ENCODE assay signal across 25 cellular contexts in the genomic region with DNA sequence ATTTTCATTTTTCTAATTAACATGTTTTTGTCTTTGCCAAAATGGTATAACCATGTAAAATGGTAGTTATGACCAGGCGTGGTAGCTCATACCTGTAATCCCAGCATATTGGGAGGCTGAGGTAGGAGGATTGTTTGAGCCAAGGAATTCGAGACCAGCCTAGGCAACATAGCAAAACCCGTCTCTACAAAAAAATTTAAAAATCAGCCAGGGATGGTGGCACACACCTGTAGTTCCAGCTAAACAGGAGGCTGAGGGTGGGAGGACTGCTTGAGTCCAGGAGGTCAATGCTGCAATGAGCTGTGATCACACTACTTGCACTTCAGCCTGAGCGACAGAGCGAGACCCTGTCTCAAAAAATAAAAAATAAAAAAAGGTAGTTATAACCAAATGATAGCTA. TPM values are rescaled to one million over a fixed set of nuclear protein-coding genes. Genes with fewer than 3 reads are reported as not detected.
A peak's percentile ranks its signal among the peaks of the same experiment; 100 is the strongest.
DNase-seq lines count a peak whose midpoint lies in the region; ATAC-seq, FAIRE-seq and TF ChIP-seq lines count a peak whose summit lies in the region.
"Had no signal": no experiment of that assay in that cellular context is flagged by ENCODE, and none has a peak within 500 bp of the region (broad histone marks: within the 10 kb centered on the region; RNA-seq: fewer than 3 reads in every experiment).

No MANE protein-coding gene starts in this region.

- 97% methylated on average over 5 of the region's 5 CpGs for WGBS in HepG2 (ENCODE audit: low lambda C conversion rate)
- 93% methylated on average over 5 of the region's 5 CpGs for WGBS in right lobe of liver (ENCODE audit: insufficient coverage, low coverage, low lambda C conversion rate, missing lambda C conversion rate)
- 95 to 96% methylated on average over 5 of the region's 5 CpGs for WGBS in body of pancreas, 2 donors

- BruUV-seq in HepG2 (replicated peaks; lab: Mats Ljungman, UMichigan) = no TSS peak

- H3K4me1 Mint-ChIP-seq in activated CD4-positive, alpha-beta memory T cell treated with anti-CD3 and anti-CD28 coated beads for 36 hours (ENCODE audit: low read depth) = peaks cover 67% of the 10 kb centered on the region
- peaks cover 46% of the 10 kb centered on the region for H3K4me1 Mint-ChIP-seq in activated CD4-positive, alpha-beta memory T cell treated with anti-CD3 and anti-CD28 coated beads, Interleukin-2, amount 10 ng/mL, durations not matched to agents 7 days and 5 days

- H3K27me3 ChIP-seq in HepG2 (ENCODE audit: control insufficient read depth in 1 of 2, insufficient read depth in 2 of 2, low read length in 2 of 2) = no peaks in the 10 kb centered on the region
- H3K27me3 ChIP-seq in right lobe of liver = no peaks in the 10 kb centered on the region
- H3K27me3 ChIP-seq in neural cell (ENCODE audit: insufficient read depth, low read depth, low read length) = no peaks in the 10 kb centered on the region
- no peaks in the 10 kb centered on the region for H3K27me3 ChIP-seq in body of pancreas

- no peak for TF ChIP-seq POLR2A in HepG2 (IDR thresholded peaks at IDR 0.05; ENCODE audit: insufficient read depth in 1 of 2, low read depth in 2 of 2, low read length in 2 of 2)
- no peak for TF ChIP-seq POLR2A in right lobe of liver (IDR thresholded peaks at IDR 0.05)
- TF ChIP-seq POLR2A in body of pancreas (IDR thresholded peaks at IDR 0.05) = no peak

- no peak overlapping the region for H2AFZ ChIP-seq in HepG2 (ENCODE audit: low read length)
- no peak overlapping the region for H2AFZ ChIP-seq in neural cell (ENCODE audit: low read depth, low read length)

- intact Hi-C loops in activated CD4-positive, alpha-beta memory T cell treated with anti-CD3 and anti-CD28 coated beads for 36 hours (cut with micrococcal nuclease) = no loop called here
- intact Hi-C loops in HepG2 (cut with micrococcal nuclease; ENCODE audit: unreplicated experiment) = no loop called here
- intact Hi-C loops in right lobe of liver (cut with DNase I) = no loop called here
- intact Hi-C loops in body of pancreas (cut with DNase I) = no loop called here

- no peaks in the 10 kb centered on the region for H3K27me3 Mint-ChIP-seq in activated CD4-positive, alpha-beta memory T cell treated with anti-CD3 and anti-CD28 coated beads for 36 hours
- H3K27me3 Mint-ChIP-seq in activated CD4-positive, alpha-beta memory T cell treated with anti-CD3 and anti-CD28 coated beads, Interleukin-2, amount 10 ng/mL, durations not matched to agents 7 days and 5 days = no peaks in the 10 kb centered on the region

- ATAC-seq in HepG2 (no peak), right lobe of liver (no peak), GM21786 (IDR thresholded peaks at IDR 0.05; ENCODE audit: unreplicated experiment) (no peak), body of pancreas (no peak)

- CTCF ChIA-PET in activated CD4-positive, alpha-beta memory T cell treated with anti-CD3 and anti-CD28 coated beads for 36 hours (lab: Charles Lee) = interaction anchor here (1.4 to 12.6 kb wide), 3 partner anchors 39 to 47 kb away, joined by 3 to 176 read pairs (median 4); no protein-coding TSS in a partner anchor
- CTCF ChIA-PET in activated CD4-positive, alpha-beta memory T cell treated with anti-CD3 and anti-CD28 coated beads, Interleukin-2, amount 10 ng/mL, durations not matched to agents 7 days and 5 days (lab: Charles Lee) = interaction anchor here (1.0 to 6.3 kb wide), 6 partner anchors 8 to 60 kb away, joined by 3 to 56 read pairs (median 4); no protein-coding TSS in a partner anchor
- CTCF ChIA-PET in HepG2 (lab: Yijun Ruan, JAX; ENCODE audit: low intra/inter-chr PET ratio, low total read pairs) = no interaction called here

- H3K36me3 ChIP-seq in HepG2 (replicated peaks in 1 of 2; ENCODE audit: control insufficient read depth in 1 of 2, insufficient read depth in 2 of 2, low read length in 2 of 2) (no peaks in the 10 kb centered on the region), right lobe of liver (no peaks in the 10 kb centered on the region), neural cell (ENCODE audit: insufficient read depth, low read length) (no peaks in the 10 kb centered on the region), body of pancreas (replicated peaks in 1 of 2; ENCODE audit: insufficient read depth in 1 of 2, low read depth in 2 of 2) (no peaks in the 10 kb centered on the region)

- TF ChIP-seq EP300 in HepG2 (IDR thresholded peaks at IDR 0.05; ENCODE audit: low read depth in 2 of 2, low read length in 2 of 2) (no peak), HepG2 (CRISPR knock-in tag; IDR thresholded peaks at IDR 0.05; ENCODE audit: borderline replicate concordance) (no peak), neural cell (conservative IDR thresholded peaks at IDR 0.05; ENCODE audit: poor library complexity, severe bottlenecking) (no peak)

- POLR2A ChIA-PET in activated CD4-positive, alpha-beta memory T cell treated with anti-CD3 and anti-CD28 coated beads for 36 hours (lab: Charles Lee) = interaction anchor here (0.9 to 1.2 kb wide), 2 partner anchors 14 to 18 kb away, joined by 3 to 4 read pairs; no protein-coding TSS in a partner anchor
- POLR2A ChIA-PET in activated CD4-positive, alpha-beta memory T cell treated with anti-CD3 and anti-CD28 coated beads, Interleukin-2, amount 10 ng/mL, durations not matched to agents 7 days and 5 days (lab: Charles Lee) = interaction anchor here (0.6 to 5.8 kb wide), 3 partner anchors 20 to 47 kb away, joined by 3 to 43 read pairs (median 3); no protein-coding TSS in a partner anchor
- POLR2A ChIA-PET in HepG2 (lab: Yijun Ruan, JAX) = no interaction called here

- no peak for DNase-seq in activated CD4-positive, alpha-beta memory T cell treated with anti-CD3 and anti-CD28 coated beads for 36 hours
- no peak for DNase-seq in activated CD4-positive, alpha-beta memory T cell treated with anti-CD3 and anti-CD28 coated beads, Interleukin-2, amount 10 ng/mL, durations not matched to agents 7 days and 5 days
- no peak for DNase-seq in HepG2 (ENCODE audit: low spot score)
- no peak for DNase-seq in right lobe of liver
- no peak for DNase-seq in body of pancreas
- no peak for DNase-seq in cerebellar nuclear complex (lab: John Stamatoyannopoulos, UW)
- DNase-seq: 8988T; C1 segment of cervical spinal cord; IMR-90; NCI-H1105 treated with DMSO at 0.1 percent for 48 hours; NCI-H2029 treated with DMSO at 0.1 percent for 48 hours; NCI-H345; NCI-H524; NCI-H774; NK-92 treated with Interleukin-12 subunit alpha and Interleukin-12 subunit beta, amount 100 ng/mL, for 24 hours; SIG-M5 had no signal

- in situ Hi-C loops in HepG2 (cut with HindIII; ENCODE audit: extremely low pct_ligation_motif_present, low pct_unique_long_range_greater_than_20kb) = no loop called here

- H3K36me3 Mint-ChIP-seq in activated CD4-positive, alpha-beta memory T cell treated with anti-CD3 and anti-CD28 coated beads for 36 hours = peaks cover 12% of the 10 kb centered on the region
- H3K36me3 Mint-ChIP-seq in activated CD4-positive, alpha-beta memory T cell treated with anti-CD3 and anti-CD28 coated beads, Interleukin-2, amount 10 ng/mL, durations not matched to agents 7 days and 5 days (ENCODE audit: low read depth) = peaks cover 24% of the 10 kb centered on the region

- H3K9me2 ChIP-seq in neural cell (ENCODE audit: insufficient read depth, low read length) = no peaks in the 10 kb centered on the region

- TF ChIP-seq CTCF in HepG2 (CRISPR knock-in tag; IDR thresholded peaks at IDR 0.05) = no peak
- no peak for TF ChIP-seq CTCF in right lobe of liver (IDR thresholded peaks at IDR 0.05)
- TF ChIP-seq CTCF in neural cell (IDR thresholded peaks at IDR 0.05; ENCODE audit: poor library complexity, severe bottlenecking) = no peak
- TF ChIP-seq CTCF in body of pancreas (IDR thresholded peaks at IDR 0.05) = no peak

- FAIRE-seq in HepG2 (lab: Jason Lieb, UNC) = peak; percentile 49
- FAIRE-seq: G401.6, GM12892, GM18507, H1, HTR-8/SVneo had no signal

- H3K4me2 ChIP-seq in HepG2 (ENCODE audit: low read depth, low read length) (no peak overlapping the region), neural cell (ENCODE audit: low read length) (no peak overlapping the region)
- H3K4me2 ChIP-seq: KMS-11 had no signal

- peaks cover 9% of the 10 kb centered on the region for H3K9me3 Mint-ChIP-seq in activated CD4-positive, alpha-beta memory T cell treated with anti-CD3 and anti-CD28 coated beads for 36 hours
- peaks cover 9% of the 10 kb centered on the region for H3K9me3 Mint-ChIP-seq in activated CD4-positive, alpha-beta memory T cell treated with anti-CD3 and anti-CD28 coated beads, Interleukin-2, amount 10 ng/mL, durations not matched to agents 7 days and 5 days

- no peaks in the 10 kb centered on the region for H3K9me3 ChIP-seq in HepG2 (ENCODE audit: low read length)
- H3K9me3 ChIP-seq in right lobe of liver = no peaks in the 10 kb centered on the region
- no peaks in the 10 kb centered on the region for H3K9me3 ChIP-seq in neural cell (ENCODE audit: low read length)
- H3K9me3 ChIP-seq in body of pancreas = no peaks in the 10 kb centered on the region

- H3K4me3 ChIP-seq in HepG2 (replicated peaks in 1 of 3; ENCODE audit: insufficient read depth in 1 of 3, low read depth in 2 of 3, low read length in 3 of 3) (no peak overlapping the region), right lobe of liver (no peak overlapping the region), neural cell (ENCODE audit: low read length) (peak overlapping the region; percentile 18), body of pancreas (no peak overlapping the region)

- H3F3A ChIP-seq in neural cell (ENCODE audit: insufficient read depth, low read length, poor library complexity, severe bottlenecking) = no peaks in the 10 kb centered on the region

- H3K27ac ChIP-seq in HepG2 (ENCODE audit: extremely low read length, insufficient read depth, low read length) (no peak overlapping the region), right lobe of liver (no peak overlapping the region), neural cell (ENCODE audit: low read length) (no peak overlapping the region), body of pancreas (no peak overlapping the region)
- H3K27ac ChIP-seq: KMS-11, RWPE1 had no signal

- H4K20me1 ChIP-seq in HepG2 (ENCODE audit: insufficient read depth, low read length) (peaks cover 5% of the 10 kb centered on the region; the same call in 1 of the 2 replicates), neural cell (ENCODE audit: insufficient read depth) (no peaks in the 10 kb centered on the region)

- TF ChIP-seq RAD21 in HepG2 (CRISPR knock-in tag; IDR thresholded peaks at IDR 0.05) (no peak), neural cell (conservative IDR thresholded peaks at IDR 0.05) (no peak)

- H3K9ac ChIP-seq in HepG2 (ENCODE audit: insufficient read depth, low read depth, low read length) = no peak overlapping the region
- H3K9ac ChIP-seq in neural cell (ENCODE audit: low read length) = no peak overlapping the region
- H3K9ac ChIP-seq: KMS-11 had no signal

- no peak overlapping the region for H3K4me3 Mint-ChIP-seq in activated CD4-positive, alpha-beta memory T cell treated with anti-CD3 and anti-CD28 coated beads for 36 hours
- H3K4me3 Mint-ChIP-seq in activated CD4-positive, alpha-beta memory T cell treated with anti-CD3 and anti-CD28 coated beads, Interleukin-2, amount 10 ng/mL, durations not matched to agents 7 days and 5 days = no peak overlapping the region

- H3K79me2 ChIP-seq in HepG2 (ENCODE audit: insufficient read depth, low read length) (peaks cover 92% of the 10 kb centered on the region), neural cell (replicated peaks; ENCODE audit: insufficient read depth, low read length) (peaks cover 11% of the 10 kb centered on the region)

- H3K4me1 ChIP-seq in HepG2 (ENCODE audit: insufficient read depth, low read length) = peaks cover 49% of the 10 kb centered on the region
- peaks cover 0 to 48% (median 15%) of the 10 kb centered on the region in 4 donors for H3K4me1 ChIP-seq in right lobe of liver
- peaks cover 31% of the 10 kb centered on the region for H3K4me1 ChIP-seq in body of pancreas

- H3K27ac Mint-ChIP-seq in activated CD4-positive, alpha-beta memory T cell treated with anti-CD3 and anti-CD28 coated beads for 36 hours = peak overlapping the region; percentile 13
- no peak overlapping the region for H3K27ac Mint-ChIP-seq in activated CD4-positive, alpha-beta memory T cell treated with anti-CD3 and anti-CD28 coated beads, Interleukin-2, amount 10 ng/mL, durations not matched to agents 7 days and 5 days

RNA-seq across cellular contexts. Expression of gene PPTC7, which starts 23.1 kb away (rescaled TPM):
- total RNA-seq in activated CD4-positive, alpha-beta memory T cell treated with anti-CD3 and anti-CD28 coated beads for 36 hours = 10 to 100 TPM; 36.9 to 37.0 TPM
- total RNA-seq in activated CD4-positive, alpha-beta memory T cell treated with anti-CD3 and anti-CD28 coated beads, Interleukin-2, amount 10 ng/mL, durations not matched to agents 7 days and 5 days = 10 to 100 TPM; 31.5 to 31.8 TPM
- total RNA-seq in HepG2 (2016; rRNA removed; fragmentation: Illumina TruSeq; extraction: Trizol) = 4.8 and 8.5 TPM in 2 replicates
- total RNA-seq in HepG2 (2016; cell fraction: cytosol; rRNA removed; fragmentation: Illumina TruSeq; extraction: Trizol; ENCODE audit: low read depth) = 1.6 and 1.9 TPM in 2 replicates
- 4.2 and 8.0 TPM in 2 replicates for total RNA-seq in HepG2 (2016; cell fraction: insoluble cytoplasmic fraction; rRNA removed; fragmentation: Illumina TruSeq; extraction: Trizol)
- total RNA-seq in HepG2 (2016; cell fraction: membrane; rRNA removed; fragmentation: Illumina TruSeq; extraction: Trizol) = 6.4 and 7.5 TPM in 2 replicates
- total RNA-seq in HepG2 (2016; cell fraction: nucleus; rRNA removed; fragmentation: Illumina TruSeq; extraction: Trizol) = 12.1 and 12.8 TPM in 2 replicates
- polyA plus RNA-seq in HepG2 (2011; rRNA removed) = 10.6 and 12.3 TPM in 2 replicates
- polyA plus RNA-seq in HepG2 (2011; cell fraction: cytosol; rRNA removed) = 5.4 and 8.1 TPM in 2 replicates
- 6.7 and 6.8 TPM in 2 replicates for polyA plus RNA-seq in HepG2 (2011; cell fraction: nucleus; rRNA removed)
- 10.9 and 11.6 TPM in 2 replicates for polyA plus RNA-seq in HepG2 (2012)
- 0.76 and 0.94 TPM in 2 replicates for polyA plus RNA-seq in HepG2 (2016; cell fraction: cytosol; fragmentation: Illumina TruSeq; extraction: Trizol; ENCODE audit: low read depth)
- 18.5 and 19.8 TPM in 2 replicates for polyA plus RNA-seq in HepG2 (2016; cell fraction: insoluble cytoplasmic fraction; fragmentation: Illumina TruSeq; extraction: Trizol; ENCODE audit: low read depth)
- 5.2 and 6.2 TPM in 2 replicates for polyA plus RNA-seq in HepG2 (2016; cell fraction: membrane; fragmentation: Illumina TruSeq; extraction: Trizol; ENCODE audit: low read depth)
- polyA plus RNA-seq in HepG2 (2016; cell fraction: nucleus; fragmentation: Illumina TruSeq; extraction: Trizol; ENCODE audit: insufficient read depth, low read depth) = 20.2 and 21.2 TPM in 2 replicates
- 44.4 and 46.8 TPM in 2 replicates for polyA minus RNA-seq in HepG2 (2011; rRNA and poly(A)+ RNA removed; ENCODE audit: low replicate concordance)
- polyA minus RNA-seq in HepG2 (2011; cell fraction: cytosol; rRNA and poly(A)+ RNA removed) = 10.9 and 11.6 TPM in 2 replicates
- 23.0 and 23.1 TPM in 2 replicates for polyA minus RNA-seq in HepG2 (2011; cell fraction: nucleus; rRNA and poly(A)+ RNA removed)
- 10 to 100 TPM in 5 of 6 experiments, 1 to 10 TPM in 1; 6.3 to 15.0 (median 11.5) TPM for total RNA-seq in right lobe of liver
- 7.1 and 7.2 TPM in 2 replicates for polyA plus RNA-seq in neural cell
- 17.3 and 20.0 TPM in 2 replicates for polyA minus RNA-seq in neural cell
- 10 to 100 TPM; 10.1 to 10.5 TPM for total RNA-seq in body of pancreas

RNA-seq across cellular contexts. Expression of gene TCTN1, which starts 53.9 kb away (rescaled TPM):
- 1 to 10 TPM; 6.4 to 7.6 TPM for total RNA-seq in activated CD4-positive, alpha-beta memory T cell treated with anti-CD3 and anti-CD28 coated beads for 36 hours
- 1 to 10 TPM; 2.6 to 3.4 TPM for total RNA-seq in activated CD4-positive, alpha-beta memory T cell treated with anti-CD3 and anti-CD28 coated beads, Interleukin-2, amount 10 ng/mL, durations not matched to agents 7 days and 5 days
- 8.9 and 16.0 TPM in 2 replicates for total RNA-seq in HepG2 (2016; rRNA removed; fragmentation: Illumina TruSeq; extraction: Trizol)
- total RNA-seq in HepG2 (2016; cell fraction: cytosol; rRNA removed; fragmentation: Illumina TruSeq; extraction: Trizol; ENCODE audit: low read depth) = 9.2 and 12.3 TPM in 2 replicates
- 6.9 and 17.5 TPM in 2 replicates for total RNA-seq in HepG2 (2016; cell fraction: insoluble cytoplasmic fraction; rRNA removed; fragmentation: Illumina TruSeq; extraction: Trizol)
- total RNA-seq in HepG2 (2016; cell fraction: membrane; rRNA removed; fragmentation: Illumina TruSeq; extraction: Trizol) = 15.4 and 17.4 TPM in 2 replicates
- total RNA-seq in HepG2 (2016; cell fraction: nucleus; rRNA removed; fragmentation: Illumina TruSeq; extraction: Trizol) = 22.8 and 24.9 TPM in 2 replicates
- polyA plus RNA-seq in HepG2 (2011; rRNA removed) = 13.3 and 13.6 TPM in 2 replicates
- 6.7 and 7.7 TPM in 2 replicates for polyA plus RNA-seq in HepG2 (2011; cell fraction: cytosol; rRNA removed)
- polyA plus RNA-seq in HepG2 (2011; cell fraction: nucleus; rRNA removed) = 23.4 and 26.4 TPM in 2 replicates
- 9.0 and 11.5 TPM in 2 replicates for polyA plus RNA-seq in HepG2 (2012)
- 9.0 and 13.4 TPM in 2 replicates for polyA plus RNA-seq in HepG2 (2016; cell fraction: cytosol; fragmentation: Illumina TruSeq; extraction: Trizol; ENCODE audit: low read depth)
- polyA plus RNA-seq in HepG2 (2016; cell fraction: insoluble cytoplasmic fraction; fragmentation: Illumina TruSeq; extraction: Trizol; ENCODE audit: low read depth) = 7.3 and 7.9 TPM in 2 replicates
- 14.0 and 14.1 TPM in 2 replicates for polyA plus RNA-seq in HepG2 (2016; cell fraction: membrane; fragmentation: Illumina TruSeq; extraction: Trizol; ENCODE audit: low read depth)
- 38.7 and 42.7 TPM in 2 replicates for polyA plus RNA-seq in HepG2 (2016; cell fraction: nucleus; fragmentation: Illumina TruSeq; extraction: Trizol; ENCODE audit: insufficient read depth, low read depth)
- polyA minus RNA-seq in HepG2 (2011; rRNA and poly(A)+ RNA removed; ENCODE audit: low replicate concordance) = 15.1 and 25.2 TPM in 2 replicates
- 3.6 and 5.3 TPM in 2 replicates for polyA minus RNA-seq in HepG2 (2011; cell fraction: cytosol; rRNA and poly(A)+ RNA removed)
- 13.9 and 19.4 TPM in 2 replicates for polyA minus RNA-seq in HepG2 (2011; cell fraction: nucleus; rRNA and poly(A)+ RNA removed)
- 10 to 100 TPM in 4 of 6 experiments, 1 to 10 TPM in 2; 9.6 to 17.0 (median 10.8) TPM for total RNA-seq in right lobe of liver
- polyA plus RNA-seq in neural cell = 58.3 and 63.2 TPM in 2 replicates
- 36.3 and 48.5 TPM in 2 replicates for polyA minus RNA-seq in neural cell
- 10 to 100 TPM; 54.7 to 95.6 TPM for total RNA-seq in body of pancreas

RNA-seq across cellular contexts. Expression of gene RAD9B, which starts 57.9 kb away (rescaled TPM):
- 1 to 10 TPM; 1.1 to 2.7 TPM for total RNA-seq in activated CD4-positive, alpha-beta memory T cell treated with anti-CD3 and anti-CD28 coated beads for 36 hours
- total RNA-seq in activated CD4-positive, alpha-beta memory T cell treated with anti-CD3 and anti-CD28 coated beads, Interleukin-2, amount 10 ng/mL, durations not matched to agents 7 days and 5 days = 1 to 10 TPM; 1.1 to 2.0 TPM
- total RNA-seq in HepG2 (2016; rRNA removed; fragmentation: Illumina TruSeq; extraction: Trizol) = 0.38 TPM in 2 replicates
- 0.44 TPM in 1 of 2 replicates, not detected in the other for total RNA-seq in HepG2 (2016; cell fraction: cytosol; rRNA removed; fragmentation: Illumina TruSeq; extraction: Trizol; ENCODE audit: low read depth)
- total RNA-seq in HepG2 (2016; cell fraction: insoluble cytoplasmic fraction; rRNA removed; fragmentation: Illumina TruSeq; extraction: Trizol) = 0.27 and 0.28 TPM in 2 replicates
- total RNA-seq in HepG2 (2016; cell fraction: membrane; rRNA removed; fragmentation: Illumina TruSeq; extraction: Trizol) = 0.19 TPM in 1 of 2 replicates, not detected in the other
- not detected in 2 replicates for total RNA-seq in HepG2 (2016; cell fraction: nucleus; rRNA removed; fragmentation: Illumina TruSeq; extraction: Trizol)
- 0.05 and 0.10 TPM in 2 replicates for polyA plus RNA-seq in HepG2 (2011; rRNA removed)
- polyA plus RNA-seq in HepG2 (2011; cell fraction: cytosol; rRNA removed) = 0.03 and 0.04 TPM in 2 replicates
- 0.09 TPM in 1 of 2 replicates, not detected in the other for polyA plus RNA-seq in HepG2 (2011; cell fraction: nucleus; rRNA removed)
- polyA plus RNA-seq in HepG2 (2012) = 0.12 and 0.27 TPM in 2 replicates
- polyA plus RNA-seq in HepG2 (2016; cell fraction: cytosol; fragmentation: Illumina TruSeq; extraction: Trizol; ENCODE audit: low read depth) = 0.06 TPM in 1 of 2 replicates, not detected in the other
- 0.16 and 0.24 TPM in 2 replicates for polyA plus RNA-seq in HepG2 (2016; cell fraction: insoluble cytoplasmic fraction; fragmentation: Illumina TruSeq; extraction: Trizol; ENCODE audit: low read depth)
- 0.07 and 0.17 TPM in 2 replicates for polyA plus RNA-seq in HepG2 (2016; cell fraction: membrane; fragmentation: Illumina TruSeq; extraction: Trizol; ENCODE audit: low read depth)
- polyA plus RNA-seq in HepG2 (2016; cell fraction: nucleus; fragmentation: Illumina TruSeq; extraction: Trizol; ENCODE audit: insufficient read depth, low read depth) = 0.25 TPM in 1 of 2 replicates, not detected in the other
- polyA minus RNA-seq in HepG2 (2011; rRNA and poly(A)+ RNA removed; ENCODE audit: low replicate concordance) = 0.37 TPM in 1 of 2 replicates, not detected in the other
- polyA minus RNA-seq in HepG2 (2011; cell fraction: cytosol; rRNA and poly(A)+ RNA removed) = not detected in 2 replicates
- polyA minus RNA-seq in HepG2 (2011; cell fraction: nucleus; rRNA and poly(A)+ RNA removed) = 0.12 and 0.26 TPM in 2 replicates
- under 1 TPM in 5 of 6 experiments, not detected in 1; 0.37 to 0.58 (median 0.51) TPM for total RNA-seq in right lobe of liver
- 0.68 and 0.90 TPM in 2 replicates for polyA plus RNA-seq in neural cell
- 0.23 and 0.24 TPM in 2 replicates for polyA minus RNA-seq in neural cell
- 1 to 10 TPM in 1 of 2 donors, not detected in 1; 2.3 TPM for total RNA-seq in body of pancreas
- total RNA-seq: H1 had no signal

RNA-seq across cellular contexts. Expression of gene VPS29, which starts 58.1 kb away (rescaled TPM):
- 100 to 1,000 TPM; 100 to 106 TPM for total RNA-seq in activated CD4-positive, alpha-beta memory T cell treated with anti-CD3 and anti-CD28 coated beads for 36 hours
- 100 to 1,000 TPM; 129 to 137 TPM for total RNA-seq in activated CD4-positive, alpha-beta memory T cell treated with anti-CD3 and anti-CD28 coated beads, Interleukin-2, amount 10 ng/mL, durations not matched to agents 7 days and 5 days
- total RNA-seq in HepG2 (2016; rRNA removed; fragmentation: Illumina TruSeq; extraction: Trizol) (107 and 161 TPM in 2 replicates), right lobe of liver (10 to 100 TPM; 37.9 to 61.2 (median 51.1) TPM), body of pancreas (10 to 100 TPM; 39.2 to 62.0 TPM)
- 34.7 and 38.8 TPM in 2 replicates for total RNA-seq in HepG2 (2016; cell fraction: cytosol; rRNA removed; fragmentation: Illumina TruSeq; extraction: Trizol; ENCODE audit: low read depth)
- total RNA-seq in HepG2 (2016; cell fraction: insoluble cytoplasmic fraction; rRNA removed; fragmentation: Illumina TruSeq; extraction: Trizol) = 112 and 168 TPM in 2 replicates
- 44.9 and 45.0 TPM in 2 replicates for total RNA-seq in HepG2 (2016; cell fraction: membrane; rRNA removed; fragmentation: Illumina TruSeq; extraction: Trizol)
- 50.0 and 57.0 TPM in 2 replicates for total RNA-seq in HepG2 (2016; cell fraction: nucleus; rRNA removed; fragmentation: Illumina TruSeq; extraction: Trizol)
- polyA plus RNA-seq in HepG2 (2011; rRNA removed) (100 and 114 TPM in 2 replicates), neural cell (186 and 222 TPM in 2 replicates)
- 58.3 and 73.6 TPM in 2 replicates for polyA plus RNA-seq in HepG2 (2011; cell fraction: cytosol; rRNA removed)
- 45.3 and 65.3 TPM in 2 replicates for polyA plus RNA-seq in HepG2 (2011; cell fraction: nucleus; rRNA removed)
- 84.2 and 88.0 TPM in 2 replicates for polyA plus RNA-seq in HepG2 (2012)
- 49.4 and 58.6 TPM in 2 replicates for polyA plus RNA-seq in HepG2 (2016; cell fraction: cytosol; fragmentation: Illumina TruSeq; extraction: Trizol; ENCODE audit: low read depth)
- 175 and 205 TPM in 2 replicates for polyA plus RNA-seq in HepG2 (2016; cell fraction: insoluble cytoplasmic fraction; fragmentation: Illumina TruSeq; extraction: Trizol; ENCODE audit: low read depth)
- 42.2 and 44.9 TPM in 2 replicates for polyA plus RNA-seq in HepG2 (2016; cell fraction: membrane; fragmentation: Illumina TruSeq; extraction: Trizol; ENCODE audit: low read depth)
- 141 and 142 TPM in 2 replicates for polyA plus RNA-seq in HepG2 (2016; cell fraction: nucleus; fragmentation: Illumina TruSeq; extraction: Trizol; ENCODE audit: insufficient read depth, low read depth)
- 14.3 and 39.7 TPM in 2 replicates for polyA minus RNA-seq in HepG2 (2011; rRNA and poly(A)+ RNA removed; ENCODE audit: low replicate concordance)
- polyA minus RNA-seq in HepG2 (2011; cell fraction: cytosol; rRNA and poly(A)+ RNA removed) = 17.8 and 23.5 TPM in 2 replicates
- 38.6 and 50.0 TPM in 2 replicates for polyA minus RNA-seq in HepG2 (2011; cell fraction: nucleus; rRNA and poly(A)+ RNA removed)
- polyA minus RNA-seq in neural cell = 88.9 and 105 TPM in 2 replicates
